In genomic region chr12:131782061-131782460, GRCh38 we compare ENCODE assay signal across 23 cellular contexts. TPM values are rescaled to one million over a fixed set of nuclear protein-coding genes. Genes with fewer than 3 reads are reported as not detected.
DNase-seq lines count a peak whose midpoint lies in the region; ATAC-seq and TF ChIP-seq lines count a peak whose summit lies in the region.
"Had no signal": no experiment of that assay in that cellular context is flagged by ENCODE, and none has a peak within 500 bp of the region (broad histone marks: within the 10 kb centered on the region; RNA-seq: fewer than 3 reads in every experiment).

No MANE protein-coding gene starts in this region.

- H3K9ac ChIP-seq in SK-N-SH, result no peak overlapping the region
- H3K9ac ChIP-seq: KMS-11 had no signal

- no peaks in the 10 kb centered on the region for H3K27me3 ChIP-seq in SK-N-SH (ENCODE audit: insufficient read depth)

- no peak overlapping the region for H3K4me3 Mint-ChIP-seq in WTC11
- H3K4me3 Mint-ChIP-seq: CD8-positive, alpha-beta memory T cell had no signal

- no peak overlapping the region for H3K4me3 ChIP-seq in SK-N-SH (ENCODE audit: low read depth in 2 of 2, low read length in 1 of 2)

- TF ChIP-seq CTCF in SK-N-SH (IDR thresholded peaks at IDR 0.05), result no peak
- no peak for TF ChIP-seq CTCF in WTC11 (IDR thresholded peaks at IDR 0.05)

- CTCF ChIA-PET in SK-N-SH (lab: Yijun Ruan, JAX), result no interaction called here
- CTCF ChIA-PET in WTC11 (lab: Charles Lee), result interaction anchor here (1.6 kb wide), 1 partner anchor 15 kb away, joined by 4 read pairs; no protein-coding TSS in a partner anchor

- no peaks in the 10 kb centered on the region for H3K9me3 ChIP-seq in SK-N-SH

- TF ChIP-seq EP300 in SK-N-SH (IDR thresholded peaks at IDR 0.05; ENCODE audit: borderline replicate concordance in 1 of 2, low read depth in 1 of 2, low read length in 1 of 2), result no peak

- peak overlapping the region; percentile 60 for H3K27ac Mint-ChIP-seq in WTC11
- H3K27ac Mint-ChIP-seq: CD8-positive, alpha-beta memory T cell had no signal

- peaks cover 33 to 55% of the 10 kb centered on the region in 2 experiments for H3K36me3 ChIP-seq in SK-N-SH (replicated peaks in 1 of 2; ENCODE audit: control insufficient read depth in 1 of 2, insufficient read depth in 2 of 2, low read length in 1 of 2)

- H3K36me3 Mint-ChIP-seq in WTC11, result peaks cover 51% of the 10 kb centered on the region

- WGBS in SK-N-SH (ENCODE audit: low lambda C conversion rate), result 100% methylated on average over 2 of the region's 2 CpGs

- peaks cover 39% of the 10 kb centered on the region for H3F3A ChIP-seq in SK-N-SH (replicated peaks; ENCODE audit: insufficient read depth)

- H3K4me1 Mint-ChIP-seq in WTC11, result peaks cover 28% of the 10 kb centered on the region
- H3K4me1 Mint-ChIP-seq: CD8-positive, alpha-beta memory T cell had no signal

- H3K4me2 ChIP-seq in SK-N-SH, result no peak overlapping the region
- H3K4me2 ChIP-seq: KMS-11 had no signal

- ATAC-seq in SK-N-SH treated with all-trans-retinoic acid at 6 μM for 48 hours (no peak), WTC11 (no peak)
- no peak for ATAC-seq in activated CD4-positive, CD25-positive, alpha-beta regulatory T cell treated with anti-CD3 and anti-CD28 coated beads, Interleukin-2, amount 50 U/mL, for 24 hours

- no peaks in the 10 kb centered on the region for H3K27me3 Mint-ChIP-seq in WTC11 (ENCODE audit: low read depth)
- H3K27me3 Mint-ChIP-seq: CD8-positive, alpha-beta memory T cell had no signal

- no peak for TF ChIP-seq RAD21 in SK-N-SH (IDR thresholded peaks at IDR 0.05; ENCODE audit: low read length)

- H3K79me2 ChIP-seq in SK-N-SH (ENCODE audit: insufficient read depth), result peaks cover 9% of the 10 kb centered on the region; the same call in 1 of the 2 replicates

- H3K4me1 ChIP-seq in SK-N-SH (ENCODE audit: control insufficient read depth in 1 of 2, insufficient read depth in 2 of 2, low read depth in 1 of 2, low read length in 1 of 2), result peaks cover 0 to 24% of the 10 kb centered on the region in 2 experiments; a peak in 2 of 4 replicates

- peak overlapping the region; percentile 4 to 93; a peak in 3 of 4 replicates for H3K27ac ChIP-seq in SK-N-SH (ENCODE audit: low read depth in 2 of 2, low read length in 1 of 2)
- H3K27ac ChIP-seq: 22Rv1, KMS-11 had no signal

- POLR2A ChIA-PET in SK-N-SH (lab: Yijun Ruan, JAX), result no interaction called here
- POLR2A ChIA-PET in WTC11 (lab: Charles Lee), result no interaction called here

- H3K9me3 Mint-ChIP-seq in WTC11, result no peaks in the 10 kb centered on the region
- H3K9me3 Mint-ChIP-seq: CD8-positive, alpha-beta memory T cell had no signal

- no peaks in the 10 kb centered on the region for H4K20me1 ChIP-seq in SK-N-SH (ENCODE audit: insufficient read depth)

- DNase-seq in SK-N-SH (no peak), WTC11 (ENCODE audit: low spot score) (no peak), fibroblast of peridontal ligament (ENCODE audit: extremely low read depth) (peak; percentile 66), SIG-M5 (lab: John Stamatoyannopoulos, UW) (no peak), RKO (ENCODE audit: low spot score) (no peak), Ammon's horn (ENCODE audit: low spot score) (no peak)
- DNase-seq: C1 segment of cervical spinal cord; CD8-positive, alpha-beta memory T cell; DMS53; EL; NCI-H1417; NCI-H187; NCI-H2107; NCI-H510A; NCI-H748 treated with DMSO at 0.1 percent for 48 hours; NK-92 treated with Interleukin-12 subunit alpha and Interleukin-12 subunit beta, amount 100 ng/mL, for 24 hours; SHP77 had no signal

- no peak overlapping the region for H2AFZ ChIP-seq in SK-N-SH (ENCODE audit: low read depth)

- no peaks in the 10 kb centered on the region for H3K9me2 ChIP-seq in SK-N-SH

TF ChIP-seq in SK-N-SH, 30 proteins besides CTCF, POLR2A, EP300 and RAD21 (continues in another document):
- TF ChIP-seq YY1 (IDR thresholded peaks at IDR 0.05; ENCODE audit: low read depth) (no peak), FOSL2 (IDR thresholded peaks at IDR 0.05; ENCODE audit: borderline replicate concordance, low read depth) (no peak), TCF12 (IDR thresholded peaks at IDR 0.05) (no peak), IRF3 (IDR thresholded peaks at IDR 0.05; ENCODE audit: low read depth, low read length) (no peak), GATA2 (CRISPR knock-in tag; IDR thresholded peaks at IDR 0.05) (no peak)

TF ChIP-seq in SK-N-SH treated with all-trans-retinoic acid at 6 μM for 48 hours, 23 proteins besides CTCF, POLR2A, EP300 and RAD21:
- no peak for TF ChIP-seq POU6F1 (CRISPR knock-in tag; IDR thresholded peaks at IDR 0.05; ENCODE audit: borderline replicate concordance, low read depth)
TF ChIP-seq in SK-N-SH treated with all-trans-retinoic acid at 6 μM for 48 hours: peak in this region for 0.

TF ChIP-seq in WTC11, 78 proteins besides CTCF, POLR2A, EP300 and RAD21:
- TF ChIP-seq ATF2 (CRISPR knock-in tag; IDR thresholded peaks at IDR 0.05; ENCODE audit: borderline replicate concordance, low read depth) (no peak), ZNF512 (CRISPR knock-in tag; IDR thresholded peaks at IDR 0.05; ENCODE audit: borderline replicate concordance) (no peak), JUN (CRISPR knock-in tag; IDR thresholded peaks at IDR 0.05) (no peak)
TF ChIP-seq in WTC11: peak in this region for 0.

RNA-seq across cellular contexts. Expression of gene MMP17, which starts 46.1 kb away (rescaled TPM):
- 13.5 and 14.0 TPM in 2 replicates for polyA plus RNA-seq in SK-N-SH (2012; rRNA removed)
- polyA plus RNA-seq in SK-N-SH (2012; cell fraction: cytosol; rRNA removed), result 4.0 and 8.7 TPM in 2 replicates
- 27.4 and 35.0 TPM in 2 replicates for polyA plus RNA-seq in SK-N-SH (2012; cell fraction: nucleus; rRNA removed)
- total RNA-seq in WTC11 (2021), result 58.8 to 67.1 TPM (median 62.1 TPM) in 3 replicates
- total RNA-seq: HT-29, OCI-LY7 had no signal
- polyA plus RNA-seq: CD8-positive, alpha-beta memory T cell had no signal
